ENCODE assay signal across 8 cellular contexts in the genomic region with DNA sequence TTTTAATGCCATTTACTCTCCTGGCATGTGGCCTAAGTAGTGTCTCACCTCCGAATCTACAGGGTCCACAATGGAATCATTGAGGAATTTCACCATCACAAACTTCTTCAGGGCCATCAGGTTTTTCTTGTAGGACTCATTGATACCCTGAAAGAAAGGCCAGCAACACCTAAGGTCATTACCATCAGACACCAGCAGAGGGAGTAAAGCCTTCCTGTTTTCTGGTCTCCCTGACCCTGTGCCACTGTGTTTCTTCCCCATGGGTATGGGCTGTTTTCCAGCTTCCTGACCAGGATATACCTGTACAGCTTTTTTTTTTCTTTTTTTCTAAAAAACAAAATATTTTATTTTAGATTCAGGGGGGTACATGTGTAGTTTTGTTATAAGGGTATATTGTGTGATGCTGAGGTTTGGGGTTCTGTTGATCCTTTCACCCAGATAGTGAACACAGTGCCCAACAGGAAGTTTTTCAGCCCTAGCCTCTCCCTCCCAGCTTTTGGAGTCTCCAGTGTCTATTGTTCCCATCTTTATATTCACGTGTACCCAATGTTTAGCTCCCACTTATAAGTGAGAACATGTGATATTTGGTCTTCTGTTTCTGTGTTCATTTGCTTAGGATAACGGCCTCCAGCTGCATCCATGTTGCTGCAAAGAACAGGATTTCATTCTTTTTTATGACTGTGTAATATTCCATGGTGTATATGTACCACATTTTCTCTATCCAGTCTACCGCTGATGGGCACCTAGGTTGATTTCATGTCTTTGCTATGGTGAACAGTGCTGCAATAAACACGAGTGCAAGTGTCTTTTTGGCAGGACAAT. TPM values are rescaled to one million over a fixed set of nuclear protein-coding genes. Genes with fewer than 3 reads are reported as not detected.
DNase-seq lines count a peak whose midpoint lies in the region; ATAC-seq, FAIRE-seq and TF ChIP-seq lines count a peak whose summit lies in the region.

No MANE protein-coding gene starts in this region.

- no peaks in the 10 kb centered on the region for H3K9me3 ChIP-seq in OCI-LY3 (ENCODE audit: insufficient read depth, low read length)

- H3K27me3 Mint-ChIP-seq in activated T-helper 2 cell treated with anti-CD3 and anti-CD28 coated beads, Interferon-gamma antibody, Interleukin-2, Interleukin-4, amounts not matched to agents 10 μg/mL and 5 μg/mL and 100 μg/mL, durations not matched to agents 14 hours and 24 hours and 36 hours (ENCODE audit: low read depth) = no peaks in the 10 kb centered on the region

- H3K27ac Mint-ChIP-seq in activated T-helper 2 cell treated with anti-CD3 and anti-CD28 coated beads, Interferon-gamma antibody, Interleukin-2, Interleukin-4, amounts not matched to agents 10 μg/mL and 5 μg/mL and 100 μg/mL, durations not matched to agents 14 hours and 24 hours and 36 hours = no peak overlapping the region

- H3K9ac ChIP-seq in OCI-LY3 (ENCODE audit: low read length) = no peak overlapping the region

- H2AFZ ChIP-seq in OCI-LY3 (ENCODE audit: low read depth, low read length) = no peak overlapping the region

- no peaks in the 10 kb centered on the region for H3K9me3 Mint-ChIP-seq in activated T-helper 2 cell treated with anti-CD3 and anti-CD28 coated beads, Interferon-gamma antibody, Interleukin-2, Interleukin-4, amounts not matched to agents 10 μg/mL and 5 μg/mL and 100 μg/mL, durations not matched to agents 14 hours and 24 hours and 36 hours

- no peaks in the 10 kb centered on the region for H3K27me3 ChIP-seq in OCI-LY3 (ENCODE audit: low read depth, low read length)

- H3K4me1 ChIP-seq in OCI-LY3 (ENCODE audit: low read length) = no peaks in the 10 kb centered on the region

- H3K4me2 ChIP-seq in OCI-LY3 (ENCODE audit: low read length) = no peak overlapping the region

- H4K20me1 ChIP-seq in OCI-LY3 (ENCODE audit: insufficient read depth, low read length) = no peaks in the 10 kb centered on the region

- H3K4me3 Mint-ChIP-seq in activated T-helper 2 cell treated with anti-CD3 and anti-CD28 coated beads, Interferon-gamma antibody, Interleukin-2, Interleukin-4, amounts not matched to agents 10 μg/mL and 5 μg/mL and 100 μg/mL, durations not matched to agents 14 hours and 24 hours and 36 hours (ENCODE audit: low read depth) = no peak overlapping the region

- TF ChIP-seq CTCF in OCI-LY3 (IDR thresholded peaks at IDR 0.05; ENCODE audit: low read depth, low read length) (peak; percentile 60), retinal pigment epithelial cell (conservative IDR thresholded peaks at IDR 0.05; ENCODE audit: low read depth, low read length) (peak; percentile 88)

- no peak for ATAC-seq in HG03196 (IDR thresholded peaks at IDR 0.05; ENCODE audit: unreplicated experiment)

- intact Hi-C loops in activated T-helper 2 cell treated with anti-CD3 and anti-CD28 coated beads, Interferon-gamma antibody, Interleukin-2, Interleukin-4, amounts not matched to agents 10 μg/mL and 5 μg/mL and 100 μg/mL, durations not matched to agents 14 hours and 24 hours and 36 hours (cut with micrococcal nuclease) = no loop called here

- peaks cover 64% of the 10 kb centered on the region for H3K36me3 Mint-ChIP-seq in activated T-helper 2 cell treated with anti-CD3 and anti-CD28 coated beads, Interferon-gamma antibody, Interleukin-2, Interleukin-4, amounts not matched to agents 10 μg/mL and 5 μg/mL and 100 μg/mL, durations not matched to agents 14 hours and 24 hours and 36 hours (ENCODE audit: low read depth)

- no peak overlapping the region for H3K4me3 ChIP-seq in OCI-LY3 (ENCODE audit: low read length)
- no peak overlapping the region for H3K4me3 ChIP-seq in retinal pigment epithelial cell (ENCODE audit: low read length)

- DNase-seq in DMS153 treated with DMSO at 0.1 percent for 48 hours (lab: John Stamatoyannopoulos, UW; ENCODE audit: unreplicated experiment) (peak; percentile 87), HTR-8/SVneo (ENCODE audit: insufficient read length, low spot score) (peak; percentile 55), glomerular visceral epithelial cell (ENCODE audit: extremely low spot score) (peak; percentile 72), retinal pigment epithelial cell (ENCODE audit: low read depth) (peak; percentile 13), COLO668 (lab: John Stamatoyannopoulos, UW; ENCODE audit: unreplicated experiment) (no peak)
- peak; percentile 29 for DNase-seq in activated T-helper 2 cell treated with anti-CD3 and anti-CD28 coated beads, Interferon-gamma antibody, Interleukin-2, Interleukin-4, amounts not matched to agents 10 μg/mL and 5 μg/mL and 100 μg/mL, durations not matched to agents 14 hours and 24 hours and 36 hours (ENCODE audit: low spot score)

- H3K36me3 ChIP-seq in OCI-LY3 (replicated peaks; ENCODE audit: low read depth, low read length) = peaks cover 6% of the 10 kb centered on the region

- H3K4me1 Mint-ChIP-seq in activated T-helper 2 cell treated with anti-CD3 and anti-CD28 coated beads, Interferon-gamma antibody, Interleukin-2, Interleukin-4, amounts not matched to agents 10 μg/mL and 5 μg/mL and 100 μg/mL, durations not matched to agents 14 hours and 24 hours and 36 hours (ENCODE audit: low read depth) = peaks cover 3% of the 10 kb centered on the region

- no peak for FAIRE-seq in HTR-8/SVneo (lab: Jason Lieb, UNC)

- H3K79me2 ChIP-seq in OCI-LY3 (ENCODE audit: low read length) = no peaks in the 10 kb centered on the region

- no peak overlapping the region for H3K27ac ChIP-seq in OCI-LY3 (ENCODE audit: low read length)

RNA-seq across cellular contexts. Expression of a gene that starts 18.3 kb away (rescaled TPM):
- total RNA-seq in activated T-helper 2 cell treated with anti-CD3 and anti-CD28 coated beads, Interferon-gamma antibody, Interleukin-2, Interleukin-4, amounts not matched to agents 10 μg/mL and 5 μg/mL and 100 μg/mL, durations not matched to agents 14 hours and 24 hours and 36 hours = 87.8 and 92.3 TPM in 2 replicates

RNA-seq across cellular contexts. Expression of a gene that starts 38.2 kb away (rescaled TPM):
- 512 and 520 TPM in 2 replicates for total RNA-seq in activated T-helper 2 cell treated with anti-CD3 and anti-CD28 coated beads, Interferon-gamma antibody, Interleukin-2, Interleukin-4, amounts not matched to agents 10 μg/mL and 5 μg/mL and 100 μg/mL, durations not matched to agents 14 hours and 24 hours and 36 hours
